Comparison of ENCODE assay signal across 21 cellular contexts in genomic region chr3:10463191-10464067, GRCh38. TPM values are rescaled to one million over a fixed set of nuclear protein-coding genes. Genes with fewer than 3 reads are reported as not detected.
"Had no signal": no experiment of that assay in that cellular context is flagged by ENCODE, and none has a peak within 500 bp of the region (broad histone marks: within the 10 kb centered on the region; RNA-seq: fewer than 3 reads in every experiment).

No MANE protein-coding gene starts in this region.

- ATAC-seq: activated T-cell treated with anti-CD3 and anti-CD28 coated beads, Interleukin-2, amount 50 U/mL, for 72 hours; sciatic nerve had no signal

- H3K27me3 ChIP-seq: ascending aorta, breast epithelium, neural progenitor cell, ovary, thyroid gland had no signal

- H3K9ac ChIP-seq: neural progenitor cell had no signal

- H3K36me3 Mint-ChIP-seq: activated naive CD4-positive, alpha-beta T cell treated with anti-CD3 and anti-CD28 coated beads, Interleukin-2, amount 50 U/mL, for 24 hours; memory B cell; neural progenitor cell had no signal

- H3K9me3 Mint-ChIP-seq: activated naive CD4-positive, alpha-beta T cell treated with anti-CD3 and anti-CD28 coated beads, Interleukin-2, amount 50 U/mL, for 24 hours; activated T-cell treated with anti-CD3 and anti-CD28 coated beads, Interleukin-2, amount 50 U/mL, for 72 hours; memory B cell; neural progenitor cell; T-helper 1 cell treated with Interleukin-12 subunit alpha and Interleukin-12 subunit beta and Interleukin-4 antibody, amounts not matched to agents 30 μg/mL and 1 μg/mL, for 36 hours had no signal

- H3K27ac Mint-ChIP-seq: activated naive CD4-positive, alpha-beta T cell treated with anti-CD3 and anti-CD28 coated beads, Interleukin-2, amount 50 U/mL, for 24 hours; activated T-cell treated with anti-CD3 and anti-CD28 coated beads, Interleukin-2, amount 50 U/mL, for 72 hours; memory B cell; T-helper 1 cell treated with Interleukin-12 subunit alpha and Interleukin-12 subunit beta and Interleukin-4 antibody, amounts not matched to agents 30 μg/mL and 1 μg/mL, for 36 hours had no signal

- H3K4me1 ChIP-seq: ascending aorta, breast epithelium, neural progenitor cell, thyroid gland had no signal

- H3K4me3 Mint-ChIP-seq: activated naive CD4-positive, alpha-beta T cell treated with anti-CD3 and anti-CD28 coated beads, Interleukin-2, amount 50 U/mL, for 24 hours; activated T-cell treated with anti-CD3 and anti-CD28 coated beads, Interleukin-2, amount 50 U/mL, for 72 hours; memory B cell; neural progenitor cell; T-helper 1 cell treated with Interleukin-12 subunit alpha and Interleukin-12 subunit beta and Interleukin-4 antibody, amounts not matched to agents 30 μg/mL and 1 μg/mL, for 36 hours had no signal

- H3K4me1 Mint-ChIP-seq: activated naive CD4-positive, alpha-beta T cell treated with anti-CD3 and anti-CD28 coated beads, Interleukin-2, amount 50 U/mL, for 24 hours; neural progenitor cell had no signal

- H3K36me3 ChIP-seq: ascending aorta, breast epithelium, neural progenitor cell, ovary, thyroid gland had no signal

- H3K27ac ChIP-seq: ascending aorta, breast epithelium, hepatocyte, neural progenitor cell, ovary, thyroid gland had no signal

- H3K4me2 ChIP-seq: hepatocyte, neural progenitor cell had no signal

- H3K27me3 Mint-ChIP-seq: activated naive CD4-positive, alpha-beta T cell treated with anti-CD3 and anti-CD28 coated beads, Interleukin-2, amount 50 U/mL, for 24 hours had no signal

- DNase-seq: activated CD4-positive, alpha-beta T cell treated with anti-CD3 and anti-CD28 coated beads for 1 hour; activated gamma-delta T cell; activated T-cell treated with anti-CD3 and anti-CD28 coated beads, Interleukin-2, amount 50 U/mL, for 72 hours; ovary; stimulated activated naive CD4-positive, alpha-beta T cell; thyroid gland had no signal

- H3K4me3 ChIP-seq: ascending aorta, breast epithelium, hepatocyte, neural progenitor cell, ovary, thyroid gland had no signal

- H3K9me3 ChIP-seq: ascending aorta, breast epithelium, ovary, thyroid gland had no signal

RNA-seq across cellular contexts. Expression of gene ATP2B2, which starts 42.0 kb away (rescaled TPM):
- total RNA-seq: activated CD8-positive, alpha-beta memory T cell treated with anti-CD3 and anti-CD28 coated beads for 36 hours; activated T-cell treated with anti-CD3 and anti-CD28 coated beads, Interleukin-2, amount 50 U/mL, for 72 hours; ascending aorta; dermis microvascular lymphatic vessel endothelial cell; fibroblast of villous mesenchyme; glomerular endothelial cell; mononuclear cell; pulmonary artery endothelial cell; ureter had no signal
